In the genomic region with DNA sequence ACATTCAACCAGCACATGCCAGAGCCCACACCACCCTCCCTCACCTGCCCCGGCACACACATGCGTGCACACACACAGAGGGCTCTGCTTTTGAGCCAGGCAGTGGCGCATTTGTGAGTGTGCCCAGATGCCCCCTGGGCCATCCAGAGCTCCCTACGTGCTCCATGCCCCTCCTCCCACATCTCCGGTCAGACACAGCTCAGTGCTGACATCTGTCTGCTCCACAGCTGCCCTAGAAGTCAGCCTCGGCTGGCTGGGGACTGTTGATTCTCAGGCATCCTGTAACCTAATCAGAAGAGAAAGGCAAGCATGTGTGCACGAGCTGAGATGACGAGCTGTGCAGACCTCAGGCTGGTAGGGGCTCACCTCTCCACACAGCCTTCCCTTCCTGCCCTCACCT, we compare ENCODE assay signal across 23 cellular contexts.
A peak's percentile ranks its signal among the peaks of the same experiment; 100 is the strongest.
DNase-seq lines count a peak whose midpoint lies in the region; ATAC-seq, FAIRE-seq and TF ChIP-seq lines count a peak whose summit lies in the region.
"Had no signal": no experiment of that assay in that cellular context is flagged by ENCODE, and none has a peak within 500 bp of the region (broad histone marks: within the 10 kb centered on the region; RNA-seq: fewer than 3 reads in every experiment).

No MANE protein-coding gene starts in this region.

- H3K36me3 ChIP-seq in right atrium auricular region, result peaks cover 71% of the 10 kb centered on the region
- peaks cover 20 to 43% of the 10 kb centered on the region in 2 donors for H3K36me3 ChIP-seq in kidney (ENCODE audit: control insufficient read depth in 1 of 2, insufficient read depth in 2 of 2, low read length in 2 of 2)
- H3K36me3 ChIP-seq in naive thymus-derived CD4-positive, alpha-beta T cell (ENCODE audit: control insufficient read depth in 2 of 3, insufficient read depth in 3 of 3, low read length in 3 of 3), result peaks cover 0 to 50% (median 0%) of the 10 kb centered on the region in 3 experiments

- POLR2A ChIA-PET in naive thymus-derived CD4-positive, alpha-beta T cell (lab: Charles Lee), result no interaction called here

- intact Hi-C loops in Right ventricle myocardium superior (cut with DNase I) (no loop called here), kidney (cut with DNase I) (no loop called here)
- intact Hi-C loops in naive thymus-derived CD4-positive, alpha-beta T cell (cut with micrococcal nuclease), result no loop called here

- TF ChIP-seq CTCF in right atrium auricular region (IDR thresholded peaks at IDR 0.05) (peak in 1 of 2 donors; percentile 37), chondrocyte (IDR thresholded peaks at IDR 0.05) (peak; percentile 13), kidney (IDR thresholded peaks at IDR 0.05; ENCODE audit: borderline replicate concordance, extremely low read depth, insufficient read depth) (no peak)

- no peaks in the 10 kb centered on the region for H3K27me3 ChIP-seq in right atrium auricular region
- H3K27me3 ChIP-seq in naive thymus-derived CD4-positive, alpha-beta T cell (ENCODE audit: control insufficient read depth in 2 of 2, insufficient read depth in 2 of 2, low read length in 2 of 2), result no peaks in the 10 kb centered on the region
- H3K27me3 ChIP-seq: transverse colon had no signal

- peaks cover 28% of the 10 kb centered on the region for H3K36me3 Mint-ChIP-seq in chondrocyte (ENCODE audit: low read depth)
- H3K36me3 Mint-ChIP-seq in naive thymus-derived CD4-positive, alpha-beta T cell, result peaks cover 0 to 33% (median 19%) of the 10 kb centered on the region in 5 donors

- H3K4me1 ChIP-seq in right atrium auricular region, result peaks cover 0 to 28% of the 10 kb centered on the region in 2 donors
- peaks cover 0 to 6% of the 10 kb centered on the region in 2 donors for H3K4me1 ChIP-seq in kidney (ENCODE audit: control insufficient read depth in 1 of 2, insufficient read depth in 1 of 2, low read depth in 1 of 2, low read length in 2 of 2)
- no peaks in the 10 kb centered on the region for H3K4me1 ChIP-seq in naive thymus-derived CD4-positive, alpha-beta T cell (ENCODE audit: control insufficient read depth in 2 of 2, insufficient read depth in 2 of 2, low read length in 2 of 2)

- no peak overlapping the region for H3K4me3 ChIP-seq in right atrium auricular region
- H3K4me3 ChIP-seq in kidney (ENCODE audit: low read length in 2 of 2), result no peak overlapping the region
- H3K4me3 ChIP-seq in naive thymus-derived CD4-positive, alpha-beta T cell (ENCODE audit: low read length), result no peak overlapping the region
- H3K4me3 ChIP-seq: transverse colon had no signal

- peak overlapping the region in 1 of 2 donors; percentile 48 for H3K27ac ChIP-seq in right atrium auricular region
- no peak overlapping the region for H3K27ac ChIP-seq in kidney (ENCODE audit: low read depth in 2 of 2, low read length in 2 of 2)
- no peak overlapping the region for H3K27ac ChIP-seq in naive thymus-derived CD4-positive, alpha-beta T cell (ENCODE audit: low read depth, low read length)

- H3K27ac Mint-ChIP-seq in chondrocyte (ENCODE audit: unreplicated experiment), result no peak overlapping the region
- H3K27ac Mint-ChIP-seq in naive thymus-derived CD4-positive, alpha-beta T cell, result no peak overlapping the region
- H3K27ac Mint-ChIP-seq: activated naive CD8-positive, alpha-beta T cell treated with anti-CD3 and anti-CD28 coated beads for 36 hours; stimulated activated memory B cell treated with anti-CD40 and anti-IgM and Interleukin-4, amounts not matched to agents 10 μg/mL and 1 μg/mL and 100 μg/mL, for 72 hours had no signal

- no peaks in the 10 kb centered on the region for H3K27me3 Mint-ChIP-seq in chondrocyte (ENCODE audit: low read depth)
- H3K27me3 Mint-ChIP-seq in naive thymus-derived CD4-positive, alpha-beta T cell, result no peaks in the 10 kb centered on the region
- H3K27me3 Mint-ChIP-seq: activated naive CD8-positive, alpha-beta T cell treated with anti-CD3 and anti-CD28 coated beads for 36 hours; stimulated activated memory B cell treated with anti-CD40 and anti-IgM and Interleukin-4, amounts not matched to agents 10 μg/mL and 1 μg/mL and 100 μg/mL, for 72 hours had no signal

- DNase-seq in Right ventricle myocardium superior (no peak), right atrium auricular region (ENCODE audit: low spot score) (no peak), chondrocyte (ENCODE audit: low spot score) (peak; percentile 59), medulla oblongata (ENCODE audit: extremely low spot score) (peak; percentile 53), kidney (no peak)
- no peak for DNase-seq in naive thymus-derived CD4-positive, alpha-beta T cell
- no peak for DNase-seq in activated T-cell treated with anti-CD3 and anti-CD28 coated beads, Interleukin-2, amount 50 U/mL, for 48 hours
- DNase-seq in activated effector memory CD4-positive, alpha-beta T cell treated with Interleukin-2 at 50 U/mL for 16 hours, result no peak
- DNase-seq: activated CD4-positive, alpha-beta T cell treated with anti-CD3 and anti-CD28 coated beads for 4 hours; activated naive CD8-positive, alpha-beta T cell treated with anti-CD3 and anti-CD28 coated beads for 36 hours; central memory CD4-positive, alpha-beta T cell; GDM1; immature natural killer cell; mesendoderm; NCI-H2081 treated with DMSO at 0.1 percent for 48 hours; occipital lobe; SIG-M5; T-helper 9 cell; transverse colon had no signal

- peaks cover 18% of the 10 kb centered on the region for H3K4me1 Mint-ChIP-seq in chondrocyte (ENCODE audit: low read depth)
- no peaks in the 10 kb centered on the region for H3K4me1 Mint-ChIP-seq in naive thymus-derived CD4-positive, alpha-beta T cell
- H3K4me1 Mint-ChIP-seq: immature natural killer cell had no signal

- CTCF ChIA-PET in naive thymus-derived CD4-positive, alpha-beta T cell (lab: Charles Lee), result interaction anchor here (0.9 to 1.2 kb wide), 2 partner anchors 9 to 643 kb away, joined by 4 to 5 read pairs; no protein-coding TSS in a partner anchor

- H3K9me3 ChIP-seq in right atrium auricular region, result no peaks in the 10 kb centered on the region
- no peaks in the 10 kb centered on the region for H3K9me3 ChIP-seq in kidney (ENCODE audit: control insufficient read depth in 1 of 2, low read length in 2 of 2)
- no peaks in the 10 kb centered on the region for H3K9me3 ChIP-seq in naive thymus-derived CD4-positive, alpha-beta T cell (ENCODE audit: control insufficient read depth in 2 of 3, low read length in 3 of 3)
- H3K9me3 ChIP-seq: transverse colon had no signal

- FAIRE-seq in kidney (lab: Jason Lieb, UNC), result no peak
- FAIRE-seq: endothelial cell of umbilical vein, frontal cortex, H54 had no signal

- no peak overlapping the region for H3K9ac ChIP-seq in kidney (ENCODE audit: low read length in 2 of 2)

- no peak overlapping the region for H3K4me3 Mint-ChIP-seq in chondrocyte (ENCODE audit: unreplicated experiment)
- no peak overlapping the region for H3K4me3 Mint-ChIP-seq in naive thymus-derived CD4-positive, alpha-beta T cell
- H3K4me3 Mint-ChIP-seq: activated naive CD8-positive, alpha-beta T cell treated with anti-CD3 and anti-CD28 coated beads for 36 hours; immature natural killer cell; stimulated activated memory B cell treated with anti-CD40 and anti-IgM and Interleukin-4, amounts not matched to agents 10 μg/mL and 1 μg/mL and 100 μg/mL, for 72 hours had no signal

- no peaks in the 10 kb centered on the region for H3K9me3 Mint-ChIP-seq in chondrocyte (ENCODE audit: low read depth)
- no peaks in the 10 kb centered on the region for H3K9me3 Mint-ChIP-seq in naive thymus-derived CD4-positive, alpha-beta T cell
- H3K9me3 Mint-ChIP-seq: activated naive CD8-positive, alpha-beta T cell treated with anti-CD3 and anti-CD28 coated beads for 36 hours; immature natural killer cell; stimulated activated memory B cell treated with anti-CD40 and anti-IgM and Interleukin-4, amounts not matched to agents 10 μg/mL and 1 μg/mL and 100 μg/mL, for 72 hours had no signal

- peak; percentile 40 for ATAC-seq in Right ventricle myocardium superior (ENCODE audit: poor library complexity)
- no peak for ATAC-seq in naive thymus-derived CD4-positive, alpha-beta T cell
- ATAC-seq: stimulated activated memory B cell treated with anti-CD40 and anti-IgM and Interleukin-4, amounts not matched to agents 10 μg/mL and 1 μg/mL and 100 μg/mL, for 72 hours had no signal

Comparison
In these comparisons a context has a peak if more than half of its experiments do, and no peak if none do; other contexts are left out.
1. DNase-seq: peak in chondrocyte (single experiment) and medulla oblongata (single experiment); none in Right ventricle myocardium superior (single experiment), right atrium auricular region (single experiment), kidney (single experiment), naive thymus-derived CD4-positive, alpha-beta T cell (0 of 9), activated T-cell treated with anti-CD3 and anti-CD28 coated beads, Interleukin-2, amount 50 U/mL, for 48 hours (0 of 2) and activated effector memory CD4-positive, alpha-beta T cell treated with Interleukin-2 at 50 U/mL for 16 hours (single experiment).